8 cellular contexts compared by ENCODE assay signal in the genomic region with DNA sequence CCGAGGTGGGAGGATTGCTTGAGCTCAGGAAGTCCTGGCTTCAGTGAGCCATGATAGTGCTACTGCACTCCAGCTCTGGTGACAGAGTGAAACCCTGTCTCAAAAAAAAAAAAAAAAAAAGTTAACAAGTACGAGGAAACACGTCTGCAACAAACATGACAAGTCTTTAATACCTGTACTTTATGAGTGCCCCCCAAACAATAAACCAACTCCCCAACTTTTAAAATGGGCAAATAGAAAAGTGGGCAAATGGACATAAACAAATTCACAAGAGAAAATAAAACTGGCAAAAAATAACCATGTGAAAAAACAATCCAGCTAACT. TPM values are rescaled to one million over a fixed set of nuclear protein-coding genes. Genes with fewer than 3 reads are reported as not detected.
DNase-seq lines count a peak whose midpoint lies in the region; ATAC-seq, FAIRE-seq and TF ChIP-seq lines count a peak whose summit lies in the region.

No MANE protein-coding gene starts in this region.

- TF ChIP-seq EP300 in stomach (IDR thresholded peaks at IDR 0.05), result no peak

- no peaks in the 10 kb centered on the region for H3K9me3 Mint-ChIP-seq in activated T-cell treated with anti-CD3 and anti-CD28 coated beads, Interleukin-2, amount 50 U/mL, for 24 hours
- no peaks in the 10 kb centered on the region for H3K9me3 Mint-ChIP-seq in central memory CD8-positive, alpha-beta T cell
- H3K9me3 Mint-ChIP-seq in nephron progenitor cell, result no peaks in the 10 kb centered on the region

- H3K27me3 ChIP-seq in stomach, result no peaks in the 10 kb centered on the region

- H3K9me3 ChIP-seq in stomach, result no peaks in the 10 kb centered on the region

- peaks cover 12 to 15% (median 14%) of the 10 kb centered on the region in 4 donors for H3K36me3 ChIP-seq in stomach

- no peak for DNase-seq in activated T-cell treated with anti-CD3 and anti-CD28 coated beads, Interleukin-2, amount 50 U/mL, for 24 hours
- DNase-seq in activated T-cell treated with anti-CD3 and anti-CD28 coated beads, Interleukin-2, amount 50 U/mL, for 48 hours, result no peak
- DNase-seq in NCI-H69 (lab: John Stamatoyannopoulos, UW) (peak; percentile 44), stomach (no peak), GM12891 (ENCODE audit: insufficient read length, low spot score) (no peak), cardiac septum (ENCODE audit: low spot score) (no peak), nephron progenitor cell (no peak)
- DNase-seq in central memory CD8-positive, alpha-beta T cell (ENCODE audit: low spot score in 2 of 2), result no peak

- H3K36me3 Mint-ChIP-seq in activated T-cell treated with anti-CD3 and anti-CD28 coated beads, Interleukin-2, amount 50 U/mL, for 24 hours (ENCODE audit: low read depth), result peaks cover 25% of the 10 kb centered on the region
- peaks cover 9% of the 10 kb centered on the region for H3K36me3 Mint-ChIP-seq in central memory CD8-positive, alpha-beta T cell (ENCODE audit: insufficient read depth)
- H3K36me3 Mint-ChIP-seq in nephron progenitor cell (ENCODE audit: low read depth), result peaks cover 6% of the 10 kb centered on the region

- H3K4me1 ChIP-seq in stomach, result peaks cover 27 to 49% (median 41%) of the 10 kb centered on the region in 4 donors

- intact Hi-C loops in stomach (cut with DNase I; ENCODE audit: low total_unique reads), result loop anchor here (10.0 kb wide), 1 partner anchor 48 kb away; no protein-coding TSS in a partner anchor
- intact Hi-C loops in cardiac septum (cut with DNase I), result no loop called here

- H3K4me3 Mint-ChIP-seq in activated T-cell treated with anti-CD3 and anti-CD28 coated beads, Interleukin-2, amount 50 U/mL, for 24 hours, result peak overlapping the region; percentile 18
- H3K4me3 Mint-ChIP-seq in central memory CD8-positive, alpha-beta T cell, result peak overlapping the region; percentile 87
- no peak overlapping the region for H3K4me3 Mint-ChIP-seq in nephron progenitor cell

- no peaks in the 10 kb centered on the region for H3K27me3 Mint-ChIP-seq in activated T-cell treated with anti-CD3 and anti-CD28 coated beads, Interleukin-2, amount 50 U/mL, for 24 hours
- no peaks in the 10 kb centered on the region for H3K27me3 Mint-ChIP-seq in central memory CD8-positive, alpha-beta T cell
- H3K27me3 Mint-ChIP-seq in nephron progenitor cell (ENCODE audit: low read depth, poor library complexity), result no peaks in the 10 kb centered on the region

- no peak for FAIRE-seq in GM12891 (lab: Jason Lieb, UNC)

- TF ChIP-seq POLR2A in stomach (IDR thresholded peaks at IDR 0.05) (no peak), GM12891 (IDR thresholded peaks at IDR 0.05; ENCODE audit: low read depth, low read length) (no peak)

- no peak for ATAC-seq in central memory CD8-positive, alpha-beta T cell (replicated peaks; ENCODE audit: extremely low read depth, poor library complexity, severe bottlenecking)

- TF ChIP-seq CTCF in stomach (IDR thresholded peaks at IDR 0.05) (no peak), nephron progenitor cell (IDR thresholded peaks at IDR 0.05) (no peak)

- WGBS in stomach, 5 donors, result 52 to 79% (median 61%) methylated on average over 3 of the region's 3 CpGs

- no peak overlapping the region for H3K4me3 ChIP-seq in stomach

- no peak overlapping the region for H3K27ac Mint-ChIP-seq in activated T-cell treated with anti-CD3 and anti-CD28 coated beads, Interleukin-2, amount 50 U/mL, for 24 hours
- H3K27ac Mint-ChIP-seq in central memory CD8-positive, alpha-beta T cell (ENCODE audit: low read depth), result no peak overlapping the region
- H3K27ac Mint-ChIP-seq in nephron progenitor cell, result no peak overlapping the region

- peaks cover 43% of the 10 kb centered on the region for H3K4me1 Mint-ChIP-seq in activated T-cell treated with anti-CD3 and anti-CD28 coated beads, Interleukin-2, amount 50 U/mL, for 24 hours (ENCODE audit: low read depth)
- peaks cover 15% of the 10 kb centered on the region for H3K4me1 Mint-ChIP-seq in central memory CD8-positive, alpha-beta T cell
- H3K4me1 Mint-ChIP-seq in nephron progenitor cell, result peaks cover 67% of the 10 kb centered on the region

- peak overlapping the region in 3 of 5 donors; percentile 87 to 97 (median 94) for H3K27ac ChIP-seq in stomach

TF ChIP-seq in GM12891, 5 proteins besides CTCF, POLR2A, EP300 and RAD21:
- TF ChIP-seq POU2F2 (IDR thresholded peaks at IDR 0.05; ENCODE audit: low read depth, low read length), result no peak
- TF ChIP-seq SPI1 (IDR thresholded peaks at IDR 0.05; ENCODE audit: low read depth, low read length), result no peak
- no peak for TF ChIP-seq POLR2AphosphoS5 (IDR thresholded peaks at IDR 0.05; ENCODE audit: low read depth, low read length)
- TF ChIP-seq PAX5 (IDR thresholded peaks at IDR 0.05; ENCODE audit: insufficient read depth, low read length, severe bottlenecking), result no peak
- no peak for TF ChIP-seq TAF1 (IDR thresholded peaks at IDR 0.05; ENCODE audit: low read depth, low read length)
TF ChIP-seq in GM12891: peak in this region for 0.

RNA-seq across cellular contexts. Expression of a gene that starts 1.5 kb away (rescaled TPM):
- 100 to 1,000 TPM in 3 of 5 donors, 10 to 100 TPM in 2; 44.2 to 298 (median 104) TPM for total RNA-seq in stomach
- polyA plus RNA-seq in stomach, result 10 to 100 TPM; 35.9 to 41.5 (median 36.4) TPM
- 94.0 TPM for polyA plus RNA-seq in GM12891 (2012; ENCODE audit: low read depth, missing spikeins)
- 85.5 TPM for total RNA-seq in cardiac septum

RNA-seq across cellular contexts. Expression of a gene that starts 12.0 kb away (rescaled TPM):
- total RNA-seq in stomach (10 to 100 TPM in 2 of 5 donors, 1 to 10 TPM in 1, not detected in 2; 2.0 to 17.0 (median 14.8) TPM), cardiac septum (3.4 TPM)
- polyA plus RNA-seq in stomach, result 1 to 10 TPM; 1.8 to 2.6 (median 2.4) TPM
- polyA plus RNA-seq in GM12891 (2012; ENCODE audit: low read depth, missing spikeins), result 9.7 TPM

RNA-seq across cellular contexts. Expression of a gene that starts 25.7 kb away (rescaled TPM):
- total RNA-seq in stomach, result 100 to 1,000 TPM in 1 of 5 donors, 10 to 100 TPM in 4; 33.5 to 244 (median 70.9) TPM
- polyA plus RNA-seq in stomach, result 100 to 1,000 TPM; 161 to 232 (median 197) TPM
- polyA plus RNA-seq in GM12891 (2012; ENCODE audit: low read depth, missing spikeins), result 27.0 TPM
- 10.6 TPM for total RNA-seq in cardiac septum

RNA-seq across cellular contexts. Expression of a gene that starts 43.8 kb away (rescaled TPM):
- 10 to 100 TPM in 3 of 5 donors, 1 to 10 TPM in 2; 2.3 to 68.7 (median 16.2) TPM for total RNA-seq in stomach
- polyA plus RNA-seq in stomach, result 10 to 100 TPM in 1 of 3 donors, 1 to 10 TPM in 2; 3.1 to 10.1 (median 7.0) TPM
- 3.9 TPM for polyA plus RNA-seq in GM12891 (2012; ENCODE audit: low read depth, missing spikeins)
- 4.6 TPM for total RNA-seq in cardiac septum

RNA-seq across cellular contexts. Expression of a gene that starts 44.0 kb away (rescaled TPM):
- total RNA-seq in stomach (10 to 100 TPM in 3 of 5 donors, not detected in 2; 11.6 to 15.9 (median 14.2) TPM), cardiac septum (4.4 TPM)
- polyA plus RNA-seq in stomach, result 1 to 10 TPM; 5.6 to 7.6 (median 7.4) TPM
- 27.7 TPM for polyA plus RNA-seq in GM12891 (2012; ENCODE audit: low read depth, missing spikeins)
